ENCODE assay signal across 8 cellular contexts in genomic region chr6:30556006-30556713, GRCh38. TPM values are rescaled to one million over a fixed set of nuclear protein-coding genes. Genes with fewer than 3 reads are reported as not detected.
DNase-seq lines count a peak whose midpoint lies in the region; ATAC-seq and TF ChIP-seq lines count a peak whose summit lies in the region.

A gene with protein sequence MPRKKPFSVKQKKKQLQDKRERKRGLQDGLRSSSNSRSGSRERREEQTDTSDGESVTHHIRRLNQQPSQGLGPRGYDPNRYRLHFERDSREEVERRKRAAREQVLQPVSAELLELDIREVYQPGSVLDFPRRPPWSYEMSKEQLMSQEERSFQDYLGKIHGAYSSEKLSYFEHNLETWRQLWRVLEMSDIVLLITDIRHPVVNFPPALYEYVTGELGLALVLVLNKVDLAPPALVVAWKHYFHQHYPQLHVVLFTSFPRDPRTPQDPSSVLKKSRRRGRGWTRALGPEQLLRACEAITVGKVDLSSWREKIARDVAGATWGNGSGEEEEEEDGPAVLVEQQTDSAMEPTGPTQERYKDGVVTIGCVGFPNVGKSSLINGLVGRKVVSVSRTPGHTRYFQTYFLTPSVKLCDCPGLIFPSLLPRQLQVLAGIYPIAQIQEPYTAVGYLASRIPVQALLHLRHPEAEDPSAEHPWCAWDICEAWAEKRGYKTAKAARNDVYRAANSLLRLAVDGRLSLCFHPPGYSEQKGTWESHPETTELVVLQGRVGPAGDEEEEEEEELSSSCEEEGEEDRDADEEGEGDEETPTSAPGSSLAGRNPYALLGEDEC (minus strand): TSS chr6:30556489. CDS start chr6:30556203, 286 bp downstream.

- no peak for TF ChIP-seq CTCF in GM12865 (IDR thresholded peaks at IDR 0.05; ENCODE audit: insufficient read depth, low read depth, low read length, missing control alignments)
- no peak for TF ChIP-seq CTCF in cardiac muscle cell (IDR thresholded peaks at IDR 0.05; ENCODE audit: low read depth, low read length)
- peak in 4 of 6 experiments; percentile 13 to 54 (median 36) for TF ChIP-seq CTCF in upper lobe of left lung (IDR thresholded peaks at IDR 0.05)

- 0 to 2% methylated on average over 9 to 56 of the region's 67 CpGs for WGBS in upper lobe of left lung, 2 donors

- intact Hi-C loops in posterior cingulate gyrus (cut with DNase I) = no loop called here

- peak within 1 kb of the TSS; percentile 87 for H3K27ac ChIP-seq in cardiac muscle cell
- H3K27ac ChIP-seq in upper lobe of left lung = peak within 1 kb of the TSS; percentile 96 to 99 (median 98)

- H3K4me3 ChIP-seq in GM12865 (ENCODE audit: low read depth, low read length) (peak within 1 kb of the TSS; percentile 100), adipocyte (ENCODE audit: low read length) (peak within 1 kb of the TSS; percentile 100), cardiac muscle cell (peak within 1 kb of the TSS; percentile 73), upper lobe of left lung (peak within 1 kb of the TSS; percentile 88 to 94 (median 92))

- H3K4me1 ChIP-seq in adipocyte (ENCODE audit: control insufficient read depth, insufficient read depth, low read length) (peaks cover 24% of the 10 kb centered on the region), cardiac muscle cell (ENCODE audit: low read depth) (peaks cover 13% of the 10 kb centered on the region), upper lobe of left lung (peaks cover 17 to 25% (median 22%) of the 10 kb centered on the region in 4 donors)

- peak in 1 of 4 donors; percentile 26 for TF ChIP-seq EP300 in upper lobe of left lung (IDR thresholded peaks at IDR 0.05)

- peak within 1 kb of the TSS; percentile 98 for H3K9ac ChIP-seq in adipocyte (ENCODE audit: low read length)

- DNase-seq in GM12865 (ENCODE audit: low read depth) (peak; percentile 98), NCI-H1417 treated with DMSO at 0.1 percent for 48 hours (lab: John Stamatoyannopoulos, UW) (peak; percentile 35), T follicular helper cell (ENCODE audit: low read depth) (peak; percentile 99), adipocyte (ENCODE audit: low read depth) (peak; percentile 93), cardiac muscle cell (ENCODE audit: low read depth in 1 of 2, low spot score in 1 of 2) (peak; percentile 94), posterior cingulate gyrus (peak; percentile 80 to 98 (median 90)), upper lobe of left lung (peak; percentile 96 to 98)

- no peaks in the 10 kb centered on the region for H3K9me3 ChIP-seq in adipocyte (ENCODE audit: control insufficient read depth, low read length)
- H3K9me3 ChIP-seq in cardiac muscle cell (ENCODE audit: low read depth) = no peaks in the 10 kb centered on the region
- no peaks in the 10 kb centered on the region for H3K9me3 ChIP-seq in upper lobe of left lung

- ATAC-seq in HG02759 (IDR thresholded peaks at IDR 0.05; ENCODE audit: unreplicated experiment) (peak; percentile 74), upper lobe of left lung (ENCODE audit: low FRiP score in 2 of 2) (peak; percentile 88 to 97)

- H3K27me3 ChIP-seq in adipocyte (replicated peaks; ENCODE audit: control insufficient read depth, insufficient read depth, low read length) (no peaks in the 10 kb centered on the region), cardiac muscle cell (no peaks in the 10 kb centered on the region), upper lobe of left lung (no peaks in the 10 kb centered on the region)

- TF ChIP-seq POLR2A in upper lobe of left lung (IDR thresholded peaks at IDR 0.05) = peak in 2 of 4 donors; percentile 63 to 79

- H3K36me3 ChIP-seq in adipocyte (ENCODE audit: control insufficient read depth, insufficient read depth, low read length, severe bottlenecking) (peaks cover 29% of the 10 kb centered on the region), cardiac muscle cell (peaks cover 24% of the 10 kb centered on the region), upper lobe of left lung (peaks cover 0 to 35% (median 28%) of the 10 kb centered on the region in 4 donors)

RNA-seq across cellular contexts. Expression of the gene that starts here (rescaled TPM):
- total RNA-seq in cardiac muscle cell (12.4 and 16.1 TPM in 2 replicates), upper lobe of left lung (10 to 100 TPM; 30.4 to 60.6 (median 51.2) TPM)
- polyA plus RNA-seq in cardiac muscle cell = 33.9 and 44.2 TPM in 2 replicates

Comparison
In these comparisons a context has a peak if more than half of its experiments do, and no peak if none do; other contexts are left out.
1. Peak in every context shown above with its lines: DNase-seq, ATAC-seq, H3K4me3 ChIP-seq and H3K27ac ChIP-seq.
2. DNase-seq: peak in every context shown above with its lines; median percentile 99 in T follicular helper cell; 98 in GM12865; 97 in upper lobe of left lung; 94 in cardiac muscle cell; 93 in adipocyte; 90 in posterior cingulate gyrus; 35 in NCI-H1417 treated with DMSO at 0.1 percent for 48 hours.
3. CTCF ChIP-seq: peak in upper lobe of left lung (4 of 6); none in GM12865 (single experiment) and cardiac muscle cell (single experiment).